Comparison of ENCODE assay signal across 8 cellular contexts in the genomic region with DNA sequence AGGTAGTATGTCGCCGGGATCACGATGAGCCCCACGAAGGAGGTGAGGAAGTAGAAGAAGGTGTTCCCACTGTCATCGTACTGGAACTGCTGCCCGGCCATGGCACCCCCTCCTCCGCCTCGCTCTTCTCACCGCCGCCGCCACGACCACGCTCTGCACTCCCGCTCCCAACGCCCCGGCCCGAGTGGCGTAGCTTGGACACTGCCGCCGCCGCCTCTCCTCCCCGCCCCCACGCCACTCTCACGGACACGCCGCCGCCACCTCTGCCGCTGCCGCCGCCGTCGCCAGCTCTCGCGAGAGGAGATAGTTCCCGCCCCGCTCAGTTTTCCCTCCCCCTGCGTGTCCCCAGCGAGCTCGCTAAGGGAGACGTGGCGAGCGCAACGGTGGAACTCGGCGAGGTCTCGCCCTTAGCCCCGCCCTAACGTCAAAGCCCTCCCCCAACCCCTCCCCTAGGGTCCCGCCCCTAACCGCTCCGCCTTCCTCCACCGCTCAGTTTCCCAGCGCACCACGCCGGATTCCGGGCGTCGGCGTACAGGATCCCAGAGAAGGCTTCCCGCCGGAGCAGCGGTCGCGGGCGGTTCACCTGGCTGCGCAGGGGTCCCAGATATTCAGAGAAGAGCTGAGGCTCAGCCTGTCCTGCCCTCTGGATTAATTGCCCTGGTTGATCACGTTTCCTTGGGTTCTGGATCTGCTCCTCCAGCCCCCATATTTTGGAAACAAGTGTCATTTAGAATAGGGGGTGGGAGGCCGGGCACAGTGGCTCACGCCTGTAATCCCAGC. TPM values are rescaled to one million over a fixed set of nuclear protein-coding genes. Genes with fewer than 3 reads are reported as not detected.
DNase-seq lines count a peak whose midpoint lies in the region; ATAC-seq and TF ChIP-seq lines count a peak whose summit lies in the region.

A gene with protein sequence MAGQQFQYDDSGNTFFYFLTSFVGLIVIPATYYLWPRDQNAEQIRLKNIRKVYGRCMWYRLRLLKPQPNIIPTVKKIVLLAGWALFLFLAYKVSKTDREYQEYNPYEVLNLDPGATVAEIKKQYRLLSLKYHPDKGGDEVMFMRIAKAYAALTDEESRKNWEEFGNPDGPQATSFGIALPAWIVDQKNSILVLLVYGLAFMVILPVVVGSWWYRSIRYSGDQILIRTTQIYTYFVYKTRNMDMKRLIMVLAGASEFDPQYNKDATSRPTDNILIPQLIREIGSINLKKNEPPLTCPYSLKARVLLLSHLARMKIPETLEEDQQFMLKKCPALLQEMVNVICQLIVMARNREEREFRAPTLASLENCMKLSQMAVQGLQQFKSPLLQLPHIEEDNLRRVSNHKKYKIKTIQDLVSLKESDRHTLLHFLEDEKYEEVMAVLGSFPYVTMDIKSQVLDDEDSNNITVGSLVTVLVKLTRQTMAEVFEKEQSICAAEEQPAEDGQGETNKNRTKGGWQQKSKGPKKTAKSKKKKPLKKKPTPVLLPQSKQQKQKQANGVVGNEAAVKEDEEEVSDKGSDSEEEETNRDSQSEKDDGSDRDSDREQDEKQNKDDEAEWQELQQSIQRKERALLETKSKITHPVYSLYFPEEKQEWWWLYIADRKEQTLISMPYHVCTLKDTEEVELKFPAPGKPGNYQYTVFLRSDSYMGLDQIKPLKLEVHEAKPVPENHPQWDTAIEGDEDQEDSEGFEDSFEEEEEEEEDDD (minus strand): TSS at position 300 of the 780 bp plus-strand sequence. CDS start 199 bp downstream, at position 101.

- no peak for TF ChIP-seq CTCF in Peyer's patch (IDR thresholded peaks at IDR 0.05)

- H3K36me3 ChIP-seq in KOPT-K1 (ENCODE audit: insufficient read depth, low read length) (peaks cover 13% of the 10 kb centered on the region), Peyer's patch (no peaks in the 10 kb centered on the region)

- H3K4me3 ChIP-seq in Peyer's patch: peak within 1 kb of the TSS; percentile 69 to 96 (median 84)

- peak; percentile 88 to 93 for TF ChIP-seq POLR2A in Peyer's patch (IDR thresholded peaks at IDR 0.05)

- H3K9me3 ChIP-seq in KOPT-K1 (ENCODE audit: insufficient read depth, low read length, poor library complexity, severe bottlenecking) (no peaks in the 10 kb centered on the region), Peyer's patch (no peaks in the 10 kb centered on the region)

- no peaks in the 10 kb centered on the region for H3K27me3 ChIP-seq in Peyer's patch

- H3K27ac ChIP-seq in KOPT-K1 (ENCODE audit: low read depth, low read length, poor library complexity, severe bottlenecking) (peak within 1 kb of the TSS; percentile 70), Peyer's patch (peak within 1 kb of the TSS; percentile 83 to 97 (median 90))

- DNase-seq in DMS79 treated with DMSO at 0.1 percent for 48 hours (lab: John Stamatoyannopoulos, UW): peak; percentile 89
- DNase-seq in Peyer's patch: peak; percentile 94 to 99 (median 98)
- peak; percentile 98 to 99 for DNase-seq in activated T-cell treated with anti-CD3 and anti-CD28 coated beads, Interleukin-2, amount 50 U/mL, for 48 hours
- peak; percentile 97 for DNase-seq in myocyte (ENCODE audit: low read depth)
- DNase-seq in stimulated activated CD8-positive, alpha-beta memory T cell treated with anti-CD3 and anti-CD28 coated beads, Interleukin-7, amount 100 ng/mL, for 4 hours (ENCODE audit: low read depth in 2 of 2): peak; percentile 93 to 94

- ATAC-seq in GM21786 (IDR thresholded peaks at IDR 0.05; ENCODE audit: unreplicated experiment) (peak; percentile 92), esophagus mucosa (peak; percentile 100)

- H3K4me1 ChIP-seq in Peyer's patch: peaks cover 0 to 14% (median 0%) of the 10 kb centered on the region in 4 donors

RNA-seq across cellular contexts. Expression of the gene that starts here (rescaled TPM):
- total RNA-seq in Peyer's patch (10 to 100 TPM; 34.8 to 80.9 (median 41.3) TPM), esophagus mucosa (47.0 TPM), myocyte (18.0 and 19.1 TPM in 2 replicates)
- 52.0 TPM for polyA plus RNA-seq in myocyte (2012)

Comparison
In these comparisons a context has a peak if more than half of its experiments do, and no peak if none do; other contexts are left out.
1. Peak in every context shown above with its lines: DNase-seq, ATAC-seq, H3K4me3 ChIP-seq and H3K27ac ChIP-seq.